1 cellular context compared by ENCODE assay signal in the genomic region with DNA sequence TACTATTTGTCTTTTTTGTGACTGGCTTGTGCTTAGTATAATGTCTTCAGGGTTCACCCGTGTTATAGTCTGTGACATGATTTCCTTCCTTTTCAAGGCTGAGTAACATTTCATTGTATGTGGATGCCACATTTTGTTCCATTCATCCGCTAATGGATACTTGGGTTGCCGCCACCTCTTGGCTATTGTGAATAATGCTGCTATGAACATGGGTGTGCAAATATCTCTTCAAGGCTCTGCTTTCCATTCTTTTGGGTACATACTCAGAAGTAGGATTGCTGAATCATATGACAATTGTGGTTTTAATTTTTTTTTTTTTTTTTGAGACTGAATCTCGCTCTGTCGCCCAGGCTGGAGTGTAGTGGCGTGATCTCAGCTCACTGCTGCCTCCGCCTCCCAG.
TF ChIP-seq lines count a peak whose summit lies in the region.

No MANE protein-coding gene starts in this region.

TF ChIP-seq in HCT116, 20 proteins besides CTCF, POLR2A, EP300 and RAD21 (continued from another document):
- TF ChIP-seq EZH2 (IDR thresholded peaks at IDR 0.05) (no peak), TCF7L2 (IDR thresholded peaks at IDR 0.05; ENCODE audit: borderline replicate concordance, extremely low read depth, insufficient read depth, insufficient read length) (no peak)
TF ChIP-seq in HCT116: peak in this region for 0.
